ENCODE assay signal across 20 cellular contexts in genomic region chrX:152901816-152902501, GRCh38. TPM values are rescaled to one million over a fixed set of nuclear protein-coding genes. Genes with fewer than 3 reads are reported as not detected.
DNase-seq lines count a peak whose midpoint lies in the region; TF ChIP-seq lines count a peak whose summit lies in the region.
"Had no signal": no experiment of that assay in that cellular context is flagged by ENCODE, and none has a peak within 500 bp of the region (broad histone marks: within the 10 kb centered on the region; RNA-seq: fewer than 3 reads in every experiment).

No MANE protein-coding gene starts in this region.

- H3K27ac ChIP-seq in ascending aorta (peak overlapping the region; percentile 72 to 74), spleen (no peak overlapping the region)
- H3K27ac ChIP-seq: 22Rv1, heart left ventricle had no signal

- H3K27me3 ChIP-seq in ascending aorta (no peaks in the 10 kb centered on the region), spleen (replicated peaks in 1 of 7) (peaks cover 0 to 56% (median 18%) of the 10 kb centered on the region in 7 donors)

- intact Hi-C loops in ascending aorta (cut with DNase I) (no loop called here), spleen (cut with DNase I; ENCODE audit: low total_unique reads) (no loop called here)

- H3K36me3 ChIP-seq in ascending aorta = no peaks in the 10 kb centered on the region
- H3K36me3 ChIP-seq in spleen = no peaks in the 10 kb centered on the region
- H3K36me3 ChIP-seq: heart left ventricle had no signal

- TF ChIP-seq CTCF in ascending aorta (IDR thresholded peaks at IDR 0.05) = no peak
- no peak for TF ChIP-seq CTCF in spleen (IDR thresholded peaks at IDR 0.05 in 8 of 11, conservative IDR thresholded peaks at IDR 0.05 in 3 of 11)

- DNase-seq in NCI-H1417 (lab: John Stamatoyannopoulos, UW) = peak in 2 of 3 experiments; percentile 8 to 19
- no peak for DNase-seq in NCI-H1417 treated with DMSO at 0.1 percent for 48 hours (lab: John Stamatoyannopoulos, UW)
- DNase-seq in ascending aorta (ENCODE audit: low spot score in 2 of 2) = no peak
- DNase-seq in islet precursor cell = peak; percentile 67
- DNase-seq in spleen = peak; percentile 56
- DNase-seq in activated gamma-delta T cell treated with Interleukin-2 at 50 U/mL for 16 hours = no peak
- DNase-seq in cerebellar cortex (ENCODE audit: low spot score) = no peak
- no peak for DNase-seq in DMS 273 (lab: John Stamatoyannopoulos, UW; ENCODE audit: unreplicated experiment)
- DNase-seq: activated CD4-positive, alpha-beta memory T cell treated with anti-CD3 and anti-CD28 coated beads, Interleukin-2, amount 10 ng/mL, durations not matched to agents 7 days and 5 days; activated CD4-positive, CD25-positive, alpha-beta regulatory T cell; activated naive CD4-positive, alpha-beta T cell treated with anti-CD3 and anti-CD28 coated beads for 36 hours; AML-193; heart left ventricle; Karpas-422; left ventricle myocardium superior; NCI-H1092; NCI-H2107; NCI-H748 treated with DMSO at 0.1 percent for 48 hours; stimulated activated CD8-positive, alpha-beta memory T cell treated with anti-CD3 and anti-CD28 coated beads, Interleukin-4, amount 100 ng/mL, for 48 hours had no signal

- 76 to 91% (median 79%) methylated on average over 5 to 15 of the region's 15 CpGs for WGBS in spleen, 5 donors

- H3K4me1 ChIP-seq in ascending aorta (peaks cover 0 to 3% of the 10 kb centered on the region in 2 donors), spleen (peaks cover 0 to 7% (median 0%) of the 10 kb centered on the region in 6 donors)

- peak overlapping the region in 1 of 2 donors; percentile 0 for H3K4me3 ChIP-seq in ascending aorta
- no peak overlapping the region for H3K4me3 ChIP-seq in spleen
- H3K4me3 ChIP-seq: heart left ventricle had no signal

- TF ChIP-seq POLR2A in spleen (IDR thresholded peaks at IDR 0.05) = no peak

- H3K9me3 ChIP-seq in ascending aorta = no peaks in the 10 kb centered on the region
- no peaks in the 10 kb centered on the region for H3K9me3 ChIP-seq in spleen
- H3K9me3 ChIP-seq: heart left ventricle had no signal

RNA-seq across cellular contexts. Expression of gene ZNF185, which starts 4.1 kb away (rescaled TPM):
- total RNA-seq in ascending aorta (not detected), spleen (10 to 100 TPM in 3 of 7 donors, 1 to 10 TPM in 4; 6.6 to 13.8 (median 8.3) TPM)
- polyA plus RNA-seq in spleen = 1 to 10 TPM; 2.0 to 2.7 (median 2.4) TPM

Comparison
In these comparisons a context has a peak if more than half of its experiments do, and no peak if none do; other contexts are left out.
1. DNase-seq: peak in NCI-H1417 (2 of 3), islet precursor cell (single experiment) and spleen (single experiment); none in NCI-H1417 treated with DMSO at 0.1 percent for 48 hours (single experiment), ascending aorta (0 of 2), activated gamma-delta T cell treated with Interleukin-2 at 50 U/mL for 16 hours (single experiment), cerebellar cortex (single experiment) and DMS 273 (single experiment).
2. H3K27ac ChIP-seq: peak in ascending aorta (2 of 2); none in spleen (0 of 8).